In the genomic region with DNA sequence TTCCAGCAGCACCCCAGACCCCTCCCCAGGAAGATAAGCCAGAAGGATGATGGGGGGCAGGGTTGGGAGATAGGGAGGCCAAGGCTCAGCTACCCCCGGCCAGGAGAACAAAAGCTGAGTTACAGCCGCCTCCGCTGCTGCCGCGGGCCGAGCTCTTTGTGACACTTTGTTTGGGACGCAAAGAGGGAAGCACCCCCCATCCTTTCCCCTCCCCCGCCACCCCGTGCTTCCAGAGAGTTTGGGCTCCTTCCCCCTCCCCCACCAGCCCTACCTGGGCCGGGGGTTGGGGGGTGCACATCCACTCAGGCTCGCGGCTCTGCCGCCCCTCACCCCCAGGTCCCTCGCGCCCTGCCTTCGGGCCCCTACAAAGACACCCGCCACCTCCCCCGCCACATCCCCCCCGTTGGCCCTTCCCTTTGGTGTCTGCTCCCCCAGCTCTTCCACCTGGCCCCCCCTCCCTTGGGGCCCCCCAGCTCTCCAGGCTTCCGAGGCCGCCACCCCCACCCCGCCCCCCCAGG, we compare ENCODE assay signal across 9 cellular contexts. TPM values are rescaled to one million over a fixed set of nuclear protein-coding genes. Genes with fewer than 3 reads are reported as not detected.
DNase-seq lines count a peak whose midpoint lies in the region; ATAC-seq, FAIRE-seq and TF ChIP-seq lines count a peak whose summit lies in the region.
"Had no signal": no experiment of that assay in that cellular context is flagged by ENCODE, and none has a peak within 500 bp of the region (broad histone marks: within the 10 kb centered on the region; RNA-seq: fewer than 3 reads in every experiment).

No MANE protein-coding gene starts in this region.

- H3K27me3 ChIP-seq in GM06990 (replicated peaks; ENCODE audit: control insufficient read depth, insufficient read depth, low read length) (no peaks in the 10 kb centered on the region), RWPE2 (ENCODE audit: insufficient read depth, poor library complexity, severe bottlenecking) (no peaks in the 10 kb centered on the region)

- no peaks in the 10 kb centered on the region for H3K9me3 ChIP-seq in RWPE2 (ENCODE audit: severe bottlenecking)

- no peak for TF ChIP-seq POLR2A in GM12892 (IDR thresholded peaks at IDR 0.05; ENCODE audit: low read depth, low read length)

- H3K4me3 Mint-ChIP-seq in progenitor cell of endocrine pancreas (ENCODE audit: low read depth): peak overlapping the region; percentile 93

- no peak for FAIRE-seq in GM12892 (lab: Jason Lieb, UNC)

- H3K36me3 Mint-ChIP-seq in progenitor cell of endocrine pancreas (ENCODE audit: insufficient read depth): peaks cover 13% of the 10 kb centered on the region

- H3K4me1 ChIP-seq in RWPE2 (ENCODE audit: insufficient read depth, poor library complexity, severe bottlenecking): peaks cover 26% of the 10 kb centered on the region

- H3K9me3 Mint-ChIP-seq in progenitor cell of endocrine pancreas (ENCODE audit: low read depth): no peaks in the 10 kb centered on the region

- H3K27ac ChIP-seq in RWPE2 (ENCODE audit: poor library complexity, severe bottlenecking): peak overlapping the region; percentile 62
- H3K27ac ChIP-seq: KMS-11 had no signal

- peak overlapping the region; percentile 18 for H3K4me3 ChIP-seq in GM06990 (replicated peaks; ENCODE audit: low read depth, low read length)
- H3K4me3 ChIP-seq in RWPE2 (ENCODE audit: severe bottlenecking): peak overlapping the region; percentile 9
- H3K4me3 ChIP-seq in fibroblast of the aortic adventitia (ENCODE audit: low read depth, low read length): peak overlapping the region; percentile 41

- H3K4me1 Mint-ChIP-seq in progenitor cell of endocrine pancreas (ENCODE audit: low read depth): peaks cover 57% of the 10 kb centered on the region

- DNase-seq in GM06990 (ENCODE audit: extremely low read depth, insufficient read length): no peak
- DNase-seq in RWPE2 (ENCODE audit: low spot score): no peak
- no peak for DNase-seq in fibroblast of the aortic adventitia (ENCODE audit: low read depth)
- DNase-seq in progenitor cell of endocrine pancreas (ENCODE audit: low spot score, unreplicated experiment): peak; percentile 32
- no peak for DNase-seq in NCI-H2081 treated with DMSO at 0.1 percent for 48 hours (lab: John Stamatoyannopoulos, UW)
- no peak for DNase-seq in GM12892 (ENCODE audit: insufficient read length)
- DNase-seq in superior temporal gyrus (ENCODE audit: extremely low spot score): no peak

- ATAC-seq in RWPE2 (ENCODE audit: low read depth) (no peak), GM21619 (IDR thresholded peaks at IDR 0.05; ENCODE audit: unreplicated experiment) (no peak)

- no peaks in the 10 kb centered on the region for H3K27me3 Mint-ChIP-seq in progenitor cell of endocrine pancreas

- TF ChIP-seq CTCF in GM06990 (IDR thresholded peaks at IDR 0.05; ENCODE audit: insufficient read depth, low read length, poor library complexity, severe bottlenecking) (no peak), RWPE2 (IDR thresholded peaks at IDR 0.05; ENCODE audit: poor library complexity, severe bottlenecking) (no peak), fibroblast of the aortic adventitia (IDR thresholded peaks at IDR 0.05; ENCODE audit: insufficient read depth, low read length) (no peak), progenitor cell of endocrine pancreas (IDR thresholded peaks at IDR 0.05; ENCODE audit: unreplicated experiment) (no peak)

- H3K27ac Mint-ChIP-seq in progenitor cell of endocrine pancreas: peak overlapping the region; percentile 98

- H3K36me3 ChIP-seq in GM06990 (ENCODE audit: control insufficient read depth, insufficient read depth, low read length) (no peaks in the 10 kb centered on the region), RWPE2 (ENCODE audit: low read depth) (peaks cover 5% of the 10 kb centered on the region; the same call in 1 of the 2 replicates)

RNA-seq across cellular contexts. Expression of gene ZNF219, which starts 0.8 kb away (rescaled TPM):
- total RNA-seq in fibroblast of the aortic adventitia (ENCODE audit: low replicate concordance) (5.9 and 22.4 TPM in 2 replicates), progenitor cell of endocrine pancreas (103 and 111 TPM in 2 replicates)
- polyA plus RNA-seq in GM12892 (2012; ENCODE audit: missing spikeins): 0.66 TPM

RNA-seq across cellular contexts. Expression of gene TMEM253, which starts 3.2 kb away (rescaled TPM):
- total RNA-seq in fibroblast of the aortic adventitia (ENCODE audit: low replicate concordance): 0.27 TPM in 1 of 2 replicates, not detected in the other
- total RNA-seq in progenitor cell of endocrine pancreas: 1.1 and 1.4 TPM in 2 replicates
- not detected for polyA plus RNA-seq in GM12892 (2012; ENCODE audit: missing spikeins)

RNA-seq across cellular contexts. Expression of gene ARHGEF40, which starts 27.6 kb away (rescaled TPM):
- total RNA-seq in fibroblast of the aortic adventitia (ENCODE audit: low replicate concordance) (47.4 and 71.9 TPM in 2 replicates), progenitor cell of endocrine pancreas (57.3 and 65.3 TPM in 2 replicates)
- 0.15 TPM for polyA plus RNA-seq in GM12892 (2012; ENCODE audit: missing spikeins)

RNA-seq across cellular contexts. Expression of gene RNASE8, which starts 40.1 kb away (rescaled TPM):
- total RNA-seq in fibroblast of the aortic adventitia (ENCODE audit: low replicate concordance) (not detected in 2 replicates), progenitor cell of endocrine pancreas (not detected in 2 replicates)
- not detected for polyA plus RNA-seq in GM12892 (2012; ENCODE audit: missing spikeins)

RNA-seq across cellular contexts. Expression of gene RNASE7, which starts 55.5 kb away (rescaled TPM):
- total RNA-seq in fibroblast of the aortic adventitia (ENCODE audit: low replicate concordance): not detected in 2 replicates
- total RNA-seq in progenitor cell of endocrine pancreas: not detected in 2 replicates
- not detected for polyA plus RNA-seq in GM12892 (2012; ENCODE audit: missing spikeins)
